In the genomic region with DNA sequence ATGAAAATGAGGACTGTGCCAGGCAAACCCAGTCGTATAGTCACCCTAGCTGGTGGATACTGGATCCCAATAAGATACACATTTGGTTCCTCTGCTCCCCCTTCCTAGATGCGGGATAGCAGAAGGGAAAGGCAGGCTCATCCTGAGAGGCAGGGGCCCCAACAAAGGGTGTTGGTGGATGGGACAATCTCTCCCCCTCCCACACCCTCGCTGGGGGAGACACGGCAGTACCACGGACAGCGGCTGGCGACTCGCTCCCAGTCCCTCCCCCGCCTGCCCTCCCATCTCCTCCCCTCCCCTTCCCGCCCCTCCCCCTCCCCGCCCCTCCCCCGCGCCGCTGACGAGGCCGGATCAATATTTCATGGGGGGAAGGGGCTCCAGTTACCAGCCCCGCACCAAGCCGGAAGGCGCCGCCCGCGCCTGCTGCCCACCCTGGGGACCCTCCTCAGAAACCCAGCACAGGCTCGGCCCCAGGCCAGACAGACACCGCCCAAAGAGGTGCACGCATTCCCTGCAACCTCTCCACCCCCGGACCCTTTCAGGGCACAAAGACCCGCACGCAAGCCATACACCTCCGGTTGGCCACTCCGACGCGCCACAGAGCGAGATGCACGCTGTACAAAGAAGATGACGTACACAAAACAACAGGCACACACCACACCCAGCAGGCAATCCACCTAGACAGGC, we compare ENCODE assay signal across 17 cellular contexts. TPM values are rescaled to one million over a fixed set of nuclear protein-coding genes. Genes with fewer than 3 reads are reported as not detected.
DNase-seq lines count a peak whose midpoint lies in the region; ATAC-seq and TF ChIP-seq lines count a peak whose summit lies in the region.
"Had no signal": no experiment of that assay in that cellular context is flagged by ENCODE, and none has a peak within 500 bp of the region (broad histone marks: within the 10 kb centered on the region; RNA-seq: fewer than 3 reads in every experiment).

No MANE protein-coding gene starts in this region.

- H3K4me2 ChIP-seq in neuronal stem cell (ENCODE audit: insufficient read depth, low read length, poor library complexity, severe bottlenecking) = peak overlapping the region; percentile 87
- H3K4me2 ChIP-seq: KMS-11 had no signal

- H3K14ac ChIP-seq in neuronal stem cell (ENCODE audit: low read length) = peak overlapping the region; percentile 44

- H4K91ac ChIP-seq in neuronal stem cell (ENCODE audit: low read depth, low read length, poor library complexity) = no peak overlapping the region

- peak overlapping the region; percentile 61 for H2BK120ac ChIP-seq in neuronal stem cell (ENCODE audit: low read depth, low read length)

- POLR2A ChIA-PET in HEK293 (lab: Yijun Ruan, JAX) = no interaction called here

- H3K18ac ChIP-seq in neuronal stem cell (ENCODE audit: low read length) = peak overlapping the region; percentile 91

- no peaks in the 10 kb centered on the region for H3K27me3 ChIP-seq in neuronal stem cell (ENCODE audit: control insufficient read depth in 3 of 3, insufficient read depth in 3 of 3, low read depth in 1 of 3, low read length in 3 of 3)

- peak overlapping the region; percentile 55 for H4K8ac ChIP-seq in neuronal stem cell (ENCODE audit: low read depth, low read length)

- DNase-seq in NCI-H748 treated with DMSO at 0.1 percent for 48 hours (lab: John Stamatoyannopoulos, UW) (peak; percentile 85), erythroblast (lab: John Stamatoyannopoulos, UW) (peak; percentile 40 to 42), neuronal stem cell (ENCODE audit: low spot score) (peak; percentile 49), NCI-H1105 treated with DMSO at 0.1 percent for 48 hours (lab: John Stamatoyannopoulos, UW) (no peak), COLO829 (ENCODE audit: low spot score) (no peak)
- DNase-seq: activated T-cell treated with anti-CD3 and anti-CD28 coated beads, Interleukin-2, amount 50 U/mL, for 4 hours; aorta; effector CD8-positive, alpha-beta T cell; GF-D8; NCI-H2029 treated with DMSO at 0.1 percent for 48 hours; occipital lobe; T-helper 1 cell had no signal

- H3K36me3 ChIP-seq in HEK293 (ENCODE audit: control insufficient read depth in 2 of 2, insufficient read depth in 1 of 2, low read length in 2 of 2) (no peaks in the 10 kb centered on the region), neuronal stem cell (replicated peaks in 1 of 2; ENCODE audit: control insufficient read depth in 2 of 2, insufficient read depth in 2 of 2, low read length in 2 of 2) (no peaks in the 10 kb centered on the region)

- H3K9me3 ChIP-seq in HEK293 (ENCODE audit: control insufficient read depth, insufficient read depth, low read depth, low read length) = no peaks in the 10 kb centered on the region
- H3K9me3 ChIP-seq in neuronal stem cell (replicated peaks in 1 of 2; ENCODE audit: control insufficient read depth in 2 of 2, insufficient read depth in 1 of 2, low read depth in 1 of 2, low read length in 2 of 2) = no peaks in the 10 kb centered on the region

- no peaks in the 10 kb centered on the region for H3K4me1 ChIP-seq in HEK293 (ENCODE audit: control insufficient read depth, insufficient read depth, low read length)
- H3K4me1 ChIP-seq in neuronal stem cell (ENCODE audit: control insufficient read depth in 2 of 2, insufficient read depth in 1 of 2, low read depth in 1 of 2, low read length in 2 of 2) = peaks cover 26 to 27% of the 10 kb centered on the region in 2 donors

- H2BK12ac ChIP-seq in neuronal stem cell (ENCODE audit: low read length) = peak overlapping the region; percentile 24

- no CpG with 5 or more reads among the region's 35 CpGs for WGBS in neuronal stem cell (ENCODE audit: extremely low coverage in 2 of 2, insufficient read length in 2 of 2, insufficient replicate concordance in 1 of 2), 2 donors

- peak overlapping the region; percentile 75 for H2BK15ac ChIP-seq in neuronal stem cell (ENCODE audit: low read length)

- TF ChIP-seq POLR2A in erythroblast (IDR thresholded peaks at IDR 0.05; ENCODE audit: low read length) = no peak

- peak overlapping the region; percentile 64 for H2AFZ ChIP-seq in neuronal stem cell (ENCODE audit: low read length)

- no peak for TF ChIP-seq CTCF in HEK293 (tag by site-specific recombination; IDR thresholded peaks at IDR 0.05)

- H2BK5ac ChIP-seq in neuronal stem cell (ENCODE audit: low read length) = no peak overlapping the region

- no peak overlapping the region for H3K27ac ChIP-seq in HEK293 (ENCODE audit: extremely low read depth, low read depth, low read length)
- H3K27ac ChIP-seq in neuronal stem cell (replicated peaks; ENCODE audit: low read length) = no peak overlapping the region
- H3K27ac ChIP-seq: KMS-11 had no signal

- no peak for ATAC-seq in HG02885 (IDR thresholded peaks at IDR 0.05; ENCODE audit: poor library complexity, unreplicated experiment)
- no peak for ATAC-seq in GM21723 (IDR thresholded peaks at IDR 0.05; ENCODE audit: unreplicated experiment)
- ATAC-seq: activated T-cell treated with anti-CD3 and anti-CD28 coated beads, Interleukin-2, amount 50 U/mL, for 4 hours had no signal

- no peaks in the 10 kb centered on the region for H3K79me1 ChIP-seq in neuronal stem cell (ENCODE audit: low read depth, low read length)

- H3K4me3 ChIP-seq in HEK293 (ENCODE audit: low read depth, low read length) (no peak overlapping the region), neuronal stem cell (ENCODE audit: low read length in 2 of 2) (peak overlapping the region in 1 of 2 donors; percentile 51)
- H3K4me3 ChIP-seq: lung had no signal

- H3K4ac ChIP-seq in neuronal stem cell (ENCODE audit: low read length) = peak overlapping the region; percentile 17

- H3K9ac ChIP-seq in neuronal stem cell (ENCODE audit: low read depth, low read length, poor library complexity) = peak overlapping the region; percentile 60
- H3K9ac ChIP-seq: KMS-11 had no signal

- CTCF ChIA-PET in HEK293 (lab: Yijun Ruan, JAX) = interaction anchor here (1.2 kb wide), 1 partner anchor 15 kb away, joined by 3 read pairs; no protein-coding TSS in a partner anchor

- peak overlapping the region; percentile 60 for H3K23ac ChIP-seq in neuronal stem cell (ENCODE audit: low read depth, low read length, poor library complexity)

- peak overlapping the region; percentile 24 for H2AK5ac ChIP-seq in neuronal stem cell (ENCODE audit: low read depth, low read length)

TF ChIP-seq in HEK293, 187 proteins besides CTCF, POLR2A, EP300 and RAD21:
- TF ChIP-seq, protein P1, sequence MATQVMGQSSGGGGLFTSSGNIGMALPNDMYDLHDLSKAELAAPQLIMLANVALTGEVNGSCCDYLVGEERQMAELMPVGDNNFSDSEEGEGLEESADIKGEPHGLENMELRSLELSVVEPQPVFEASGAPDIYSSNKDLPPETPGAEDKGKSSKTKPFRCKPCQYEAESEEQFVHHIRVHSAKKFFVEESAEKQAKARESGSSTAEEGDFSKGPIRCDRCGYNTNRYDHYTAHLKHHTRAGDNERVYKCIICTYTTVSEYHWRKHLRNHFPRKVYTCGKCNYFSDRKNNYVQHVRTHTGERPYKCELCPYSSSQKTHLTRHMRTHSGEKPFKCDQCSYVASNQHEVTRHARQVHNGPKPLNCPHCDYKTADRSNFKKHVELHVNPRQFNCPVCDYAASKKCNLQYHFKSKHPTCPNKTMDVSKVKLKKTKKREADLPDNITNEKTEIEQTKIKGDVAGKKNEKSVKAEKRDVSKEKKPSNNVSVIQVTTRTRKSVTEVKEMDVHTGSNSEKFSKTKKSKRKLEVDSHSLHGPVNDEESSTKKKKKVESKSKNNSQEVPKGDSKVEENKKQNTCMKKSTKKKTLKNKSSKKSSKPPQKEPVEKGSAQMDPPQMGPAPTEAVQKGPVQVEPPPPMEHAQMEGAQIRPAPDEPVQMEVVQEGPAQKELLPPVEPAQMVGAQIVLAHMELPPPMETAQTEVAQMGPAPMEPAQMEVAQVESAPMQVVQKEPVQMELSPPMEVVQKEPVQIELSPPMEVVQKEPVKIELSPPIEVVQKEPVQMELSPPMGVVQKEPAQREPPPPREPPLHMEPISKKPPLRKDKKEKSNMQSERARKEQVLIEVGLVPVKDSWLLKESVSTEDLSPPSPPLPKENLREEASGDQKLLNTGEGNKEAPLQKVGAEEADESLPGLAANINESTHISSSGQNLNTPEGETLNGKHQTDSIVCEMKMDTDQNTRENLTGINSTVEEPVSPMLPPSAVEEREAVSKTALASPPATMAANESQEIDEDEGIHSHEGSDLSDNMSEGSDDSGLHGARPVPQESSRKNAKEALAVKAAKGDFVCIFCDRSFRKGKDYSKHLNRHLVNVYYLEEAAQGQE (tag by site-specific recombination; IDR thresholded peaks at IDR 0.05) = peak; percentile 92
- no peak for TF ChIP-seq ZNF830 (tag by site-specific recombination; IDR thresholded peaks at IDR 0.05; ENCODE audit: low read depth)
- peak; percentile 52 for TF ChIP-seq ZFHX2 (tag by site-specific recombination; conservative IDR thresholded peaks at IDR 0.05)
TF ChIP-seq in HEK293: peak in this region for 2.

RNA-seq across cellular contexts. Expression of gene RIMS3, which starts 11.5 kb away (rescaled TPM):
- 14.6 TPM for polyA plus RNA-seq in neuronal stem cell (2013, experiment 1 of 2)
- 14.4 TPM for polyA plus RNA-seq in neuronal stem cell (2013, experiment 2 of 2)

RNA-seq across cellular contexts. Expression of gene NFYC, which starts 37.5 kb away (rescaled TPM):
- polyA plus RNA-seq in neuronal stem cell (2013, experiment 1 of 2) = 58.9 TPM
- 58.8 TPM for polyA plus RNA-seq in neuronal stem cell (2013, experiment 2 of 2)

Comparison
In these comparisons a context has a peak if more than half of its experiments do, and no peak if none do; other contexts are left out.
1. DNase-seq: peak in NCI-H748 treated with DMSO at 0.1 percent for 48 hours (single experiment), erythroblast (2 of 2) and neuronal stem cell (single experiment); none in NCI-H1105 treated with DMSO at 0.1 percent for 48 hours (single experiment) and COLO829 (single experiment).